Comparison of ENCODE assay signal across 19 cellular contexts in genomic region chr12:97560359-97560758, GRCh38.
DNase-seq lines count a peak whose midpoint lies in the region; TF ChIP-seq lines count a peak whose summit lies in the region.
"Had no signal": no experiment of that assay in that cellular context is flagged by ENCODE, and none has a peak within 500 bp of the region (broad histone marks: within the 10 kb centered on the region; RNA-seq: fewer than 3 reads in every experiment).

No MANE protein-coding gene starts in this region.

- peaks cover 27% of the 10 kb centered on the region for H3K4me1 Mint-ChIP-seq in Calu3 (ENCODE audit: low read depth, unreplicated experiment)
- H3K4me1 Mint-ChIP-seq: stimulated activated naive B cell treated with anti-CD40 and anti-IgM and Interleukin-4, amounts not matched to agents 10 μg/mL and 1 μg/mL and 100 μg/mL, for 72 hours had no signal

- DNase-seq in NCI-H1105 (lab: John Stamatoyannopoulos, UW) = peak; percentile 52
- peak; percentile 87 for DNase-seq in NCI-H2227 (lab: John Stamatoyannopoulos, UW; ENCODE audit: unreplicated experiment)
- peak; percentile 52 for DNase-seq in retina
- DNase-seq in EL = no peak
- DNase-seq in ACHN = no peak
- DNase-seq in Calu3 = no peak
- DNase-seq: activated naive CD4-positive, alpha-beta T cell treated with anti-CD3 and anti-CD28 coated beads for 36 hours; effector memory CD4-positive, alpha-beta T cell; foreskin keratinocyte; mesenchymal stem cell; NCI-H2081 treated with DMSO at 0.1 percent for 48 hours; NCI-H774; right cardiac atrium; stimulated activated CD4-positive, alpha-beta T cell treated with anti-CD3 and anti-CD28 coated beads, Interleukin-12 subunit alpha, Interleukin-12 subunit beta, amount 100 ng/mL, for 4 hours; stimulated activated CD4-positive, alpha-beta T cell treated with anti-CD3 and anti-CD28 coated beads, Interleukin-4, amount 100 ng/mL, for 24 hours; stimulated activated naive B cell treated with anti-CD40 and anti-IgM and Interleukin-4, amounts not matched to agents 10 μg/mL and 1 μg/mL and 100 μg/mL, for 72 hours had no signal

- in situ Hi-C loops in ACHN (cut with HindIII; ENCODE audit: low pct_ligation_motif_present, low pct_unique_long_range_greater_than_20kb, low sequenced_read_pairs) = no loop called here

- WGBS in ectodermal cell, 2 experiments = 18 to 25% methylated on average over 5 of the region's 5 CpGs

- no peak overlapping the region for H3K27ac Mint-ChIP-seq in Calu3 (ENCODE audit: unreplicated experiment)
- H3K27ac Mint-ChIP-seq: activated naive CD4-positive, alpha-beta T cell treated with anti-CD3 and anti-CD28 coated beads for 36 hours; stimulated activated naive B cell treated with anti-CD40 and anti-IgM and Interleukin-4, amounts not matched to agents 10 μg/mL and 1 μg/mL and 100 μg/mL, for 72 hours had no signal

- peak overlapping the region; percentile 46 for H3K27ac ChIP-seq in ectodermal cell (ENCODE audit: insufficient read depth, low read depth, low read length, poor library complexity, severe bottlenecking)
- H3K27ac ChIP-seq: C4-2B, foreskin keratinocyte, vagina had no signal

- TF ChIP-seq CTCF in Calu3 (IDR thresholded peaks at IDR 0.05; ENCODE audit: unreplicated experiment) = no peak

- BruUV-seq in Calu3 (replicated peaks; lab: Mats Ljungman, UMichigan) = no TSS peak

- no peaks in the 10 kb centered on the region for H3K27me3 Mint-ChIP-seq in Calu3 (ENCODE audit: unreplicated experiment)
- H3K27me3 Mint-ChIP-seq: stimulated activated naive B cell treated with anti-CD40 and anti-IgM and Interleukin-4, amounts not matched to agents 10 μg/mL and 1 μg/mL and 100 μg/mL, for 72 hours had no signal

- intact Hi-C loops in Calu3 (cut with micrococcal nuclease; ENCODE audit: unreplicated experiment) = no loop called here

- H3K9me3 ChIP-seq in ectodermal cell (ENCODE audit: control insufficient read depth, low read length) = no peaks in the 10 kb centered on the region
- H3K9me3 ChIP-seq: vagina had no signal

- H3K9me3 Mint-ChIP-seq in Calu3 (ENCODE audit: low read depth, unreplicated experiment) = no peaks in the 10 kb centered on the region
- H3K9me3 Mint-ChIP-seq: activated naive CD4-positive, alpha-beta T cell treated with anti-CD3 and anti-CD28 coated beads for 36 hours had no signal

- peaks cover 34% of the 10 kb centered on the region for H3K4me1 ChIP-seq in ectodermal cell (ENCODE audit: control insufficient read depth, insufficient read depth, low read length)
- H3K4me1 ChIP-seq: vagina had no signal

- no peak overlapping the region for H3K4me3 ChIP-seq in ectodermal cell (ENCODE audit: insufficient read depth, low read depth, low read length)
- H3K4me3 ChIP-seq: vagina had no signal

- H3K36me3 ChIP-seq in ectodermal cell (ENCODE audit: control insufficient read depth, insufficient read depth, low read length) = no peaks in the 10 kb centered on the region
- H3K36me3 ChIP-seq: vagina had no signal

- no peaks in the 10 kb centered on the region for H3K27me3 ChIP-seq in ectodermal cell (ENCODE audit: control insufficient read depth, insufficient read depth, low read length, poor library complexity, severe bottlenecking)
- H3K27me3 ChIP-seq: foreskin keratinocyte, vagina had no signal

- H3K36me3 Mint-ChIP-seq in Calu3 (ENCODE audit: insufficient read depth, unreplicated experiment) = no peaks in the 10 kb centered on the region
- H3K36me3 Mint-ChIP-seq: stimulated activated naive B cell treated with anti-CD40 and anti-IgM and Interleukin-4, amounts not matched to agents 10 μg/mL and 1 μg/mL and 100 μg/mL, for 72 hours had no signal

- CTCF ChIA-PET in Calu3 (lab: Charles Lee) = no interaction called here

- no peak overlapping the region for H3K4me3 Mint-ChIP-seq in Calu3 (ENCODE audit: low read depth, unreplicated experiment)
- H3K4me3 Mint-ChIP-seq: activated naive CD4-positive, alpha-beta T cell treated with anti-CD3 and anti-CD28 coated beads for 36 hours; stimulated activated naive B cell treated with anti-CD40 and anti-IgM and Interleukin-4, amounts not matched to agents 10 μg/mL and 1 μg/mL and 100 μg/mL, for 72 hours had no signal

Comparison
In these comparisons a context has a peak if more than half of its experiments do, and no peak if none do; other contexts are left out.
1. DNase-seq: peak in NCI-H1105 (single experiment), NCI-H2227 (single experiment) and retina (single experiment); none in EL (single experiment), ACHN (single experiment) and Calu3 (single experiment).